In genomic region chr6:97669191-97669651, GRCh38 we compare ENCODE assay signal across 1 cellular context.
TF ChIP-seq lines count a peak whose summit lies in the region.

No MANE protein-coding gene starts in this region.

TF ChIP-seq in GM12878, 131 proteins besides CTCF, POLR2A, EP300 and RAD21 (continued from another document and continues in another):
- no peak for TF ChIP-seq MTA3 (IDR thresholded peaks at IDR 0.05; ENCODE audit: borderline replicate concordance, low read length)
- TF ChIP-seq, protein P1, sequence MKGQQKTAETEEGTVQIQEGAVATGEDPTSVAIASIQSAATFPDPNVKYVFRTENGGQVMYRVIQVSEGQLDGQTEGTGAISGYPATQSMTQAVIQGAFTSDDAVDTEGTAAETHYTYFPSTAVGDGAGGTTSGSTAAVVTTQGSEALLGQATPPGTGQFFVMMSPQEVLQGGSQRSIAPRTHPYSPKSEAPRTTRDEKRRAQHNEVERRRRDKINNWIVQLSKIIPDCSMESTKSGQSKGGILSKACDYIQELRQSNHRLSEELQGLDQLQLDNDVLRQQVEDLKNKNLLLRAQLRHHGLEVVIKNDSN (IDR thresholded peaks at IDR 0.05; ENCODE audit: borderline replicate concordance, extremely low read length, insufficient read depth, low read depth, low read length), result no peak
- peak; percentile 67 for TF ChIP-seq SKIL (IDR thresholded peaks at IDR 0.05; ENCODE audit: low read depth, poor library complexity, severe bottlenecking)
- no peak for TF ChIP-seq SREBF2 (IDR thresholded peaks at IDR 0.05; ENCODE audit: low read length)
- no peak for TF ChIP-seq MYB (IDR thresholded peaks at IDR 0.05; ENCODE audit: borderline replicate concordance, low read depth, low read length)
- peak; percentile 87 for TF ChIP-seq TBL1XR1 (IDR thresholded peaks at IDR 0.05; ENCODE audit: low read depth, low read length)
- 0 out of 2 replicates have a peak, but pooled peaks have one; percentile 47 for TF ChIP-seq TCF7 (IDR thresholded peaks at IDR 0.05; ENCODE audit: borderline replicate concordance)
- no peak for TF ChIP-seq SIN3A (IDR thresholded peaks at IDR 0.05; ENCODE audit: low read depth, low read length)
- peak; percentile 99 for TF ChIP-seq CBX5 (IDR thresholded peaks at IDR 0.05; ENCODE audit: low read depth)
- no peak for TF ChIP-seq STAT1 (conservative IDR thresholded peaks at IDR 0.05)
- no peak for TF ChIP-seq TAF1 (IDR thresholded peaks at IDR 0.05; ENCODE audit: borderline replicate concordance, low read depth, low read length)
- no peak for TF ChIP-seq HDAC6 (IDR thresholded peaks at IDR 0.05; ENCODE audit: unreplicated experiment)
- no peak for TF ChIP-seq SMARCA5 (IDR thresholded peaks at IDR 0.05)
- TF ChIP-seq, protein P2, sequence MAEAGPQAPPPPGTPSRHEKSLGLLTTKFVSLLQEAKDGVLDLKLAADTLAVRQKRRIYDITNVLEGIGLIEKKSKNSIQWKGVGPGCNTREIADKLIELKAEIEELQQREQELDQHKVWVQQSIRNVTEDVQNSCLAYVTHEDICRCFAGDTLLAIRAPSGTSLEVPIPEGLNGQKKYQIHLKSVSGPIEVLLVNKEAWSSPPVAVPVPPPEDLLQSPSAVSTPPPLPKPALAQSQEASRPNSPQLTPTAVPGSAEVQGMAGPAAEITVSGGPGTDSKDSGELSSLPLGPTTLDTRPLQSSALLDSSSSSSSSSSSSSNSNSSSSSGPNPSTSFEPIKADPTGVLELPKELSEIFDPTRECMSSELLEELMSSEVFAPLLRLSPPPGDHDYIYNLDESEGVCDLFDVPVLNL (IDR thresholded peaks at IDR 0.05; ENCODE audit: low read depth, low read length), result no peak
- no peak for TF ChIP-seq SUPT20H (IDR thresholded peaks at IDR 0.05; ENCODE audit: borderline replicate concordance, control insufficient read depth, low read depth, low read length)
- TF ChIP-seq LARP7 (IDR thresholded peaks at IDR 0.05), result no peak
- 0 out of 2 replicates have a peak, but pooled peaks have one; percentile 71 for TF ChIP-seq TARDBP (IDR thresholded peaks at IDR 0.05; ENCODE audit: borderline replicate concordance)
- no peak for TF ChIP-seq IRF3 (IDR thresholded peaks at IDR 0.05)
- no peak for TF ChIP-seq NKRF (conservative IDR thresholded peaks at IDR 0.05)
- TF ChIP-seq MLLT1 (IDR thresholded peaks at IDR 0.05), result peak; percentile 66; the same call in 1 of the 2 replicates
- TF ChIP-seq, protein P3, sequence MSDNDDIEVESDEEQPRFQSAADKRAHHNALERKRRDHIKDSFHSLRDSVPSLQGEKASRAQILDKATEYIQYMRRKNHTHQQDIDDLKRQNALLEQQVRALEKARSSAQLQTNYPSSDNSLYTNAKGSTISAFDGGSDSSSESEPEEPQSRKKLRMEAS (IDR thresholded peaks at IDR 0.05; ENCODE audit: low read depth, low read length), result no peak
- TF ChIP-seq, protein P4, sequence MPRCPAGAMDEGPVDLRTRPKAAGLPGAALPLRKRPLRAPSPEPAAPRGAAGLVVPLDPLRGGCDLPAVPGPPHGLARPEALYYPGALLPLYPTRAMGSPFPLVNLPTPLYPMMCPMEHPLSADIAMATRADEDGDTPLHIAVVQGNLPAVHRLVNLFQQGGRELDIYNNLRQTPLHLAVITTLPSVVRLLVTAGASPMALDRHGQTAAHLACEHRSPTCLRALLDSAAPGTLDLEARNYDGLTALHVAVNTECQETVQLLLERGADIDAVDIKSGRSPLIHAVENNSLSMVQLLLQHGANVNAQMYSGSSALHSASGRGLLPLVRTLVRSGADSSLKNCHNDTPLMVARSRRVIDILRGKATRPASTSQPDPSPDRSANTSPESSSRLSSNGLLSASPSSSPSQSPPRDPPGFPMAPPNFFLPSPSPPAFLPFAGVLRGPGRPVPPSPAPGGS (IDR thresholded peaks at IDR 0.05; ENCODE audit: borderline replicate concordance, insufficient read depth, low read depth, low read length, poor library complexity, severe bottlenecking), result peak; percentile 89
- no peak for TF ChIP-seq SMAD1 (IDR thresholded peaks at IDR 0.05; ENCODE audit: low read depth, partially characterized antibody)
- TF ChIP-seq, protein P5, sequence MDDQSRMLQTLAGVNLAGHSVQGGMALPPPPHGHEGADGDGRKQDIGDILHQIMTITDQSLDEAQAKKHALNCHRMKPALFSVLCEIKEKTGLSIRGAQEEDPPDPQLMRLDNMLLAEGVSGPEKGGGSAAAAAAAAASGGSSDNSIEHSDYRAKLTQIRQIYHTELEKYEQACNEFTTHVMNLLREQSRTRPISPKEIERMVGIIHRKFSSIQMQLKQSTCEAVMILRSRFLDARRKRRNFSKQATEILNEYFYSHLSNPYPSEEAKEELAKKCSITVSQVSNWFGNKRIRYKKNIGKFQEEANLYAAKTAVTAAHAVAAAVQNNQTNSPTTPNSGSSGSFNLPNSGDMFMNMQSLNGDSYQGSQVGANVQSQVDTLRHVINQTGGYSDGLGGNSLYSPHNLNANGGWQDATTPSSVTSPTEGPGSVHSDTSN (IDR thresholded peaks at IDR 0.05; ENCODE audit: insufficient replicate concordance, low read depth, low read length), result peak; percentile 77
- peak in 1 of 2 experiments; percentile 86; a peak in 2 of 4 replicates for TF ChIP-seq ETV6 (conservative IDR thresholded peaks at IDR 0.05 in 1 of 2, IDR thresholded peaks at IDR 0.05 in 1 of 2; ENCODE audit: borderline replicate concordance in 1 of 2, low read depth in 1 of 2)
- no peak for TF ChIP-seq ASH2L (IDR thresholded peaks at IDR 0.05; ENCODE audit: borderline replicate concordance, low read depth)
- no peak for TF ChIP-seq NFXL1 (IDR thresholded peaks at IDR 0.05; ENCODE audit: borderline replicate concordance)
- peak; percentile 59 for TF ChIP-seq GATAD2B (conservative IDR thresholded peaks at IDR 0.05; ENCODE audit: low read depth)
- peak; percentile 84 for TF ChIP-seq NR2F1 (conservative IDR thresholded peaks at IDR 0.05)
- no peak for TF ChIP-seq FOXK2 (IDR thresholded peaks at IDR 0.05)
- TF ChIP-seq, protein P6, sequence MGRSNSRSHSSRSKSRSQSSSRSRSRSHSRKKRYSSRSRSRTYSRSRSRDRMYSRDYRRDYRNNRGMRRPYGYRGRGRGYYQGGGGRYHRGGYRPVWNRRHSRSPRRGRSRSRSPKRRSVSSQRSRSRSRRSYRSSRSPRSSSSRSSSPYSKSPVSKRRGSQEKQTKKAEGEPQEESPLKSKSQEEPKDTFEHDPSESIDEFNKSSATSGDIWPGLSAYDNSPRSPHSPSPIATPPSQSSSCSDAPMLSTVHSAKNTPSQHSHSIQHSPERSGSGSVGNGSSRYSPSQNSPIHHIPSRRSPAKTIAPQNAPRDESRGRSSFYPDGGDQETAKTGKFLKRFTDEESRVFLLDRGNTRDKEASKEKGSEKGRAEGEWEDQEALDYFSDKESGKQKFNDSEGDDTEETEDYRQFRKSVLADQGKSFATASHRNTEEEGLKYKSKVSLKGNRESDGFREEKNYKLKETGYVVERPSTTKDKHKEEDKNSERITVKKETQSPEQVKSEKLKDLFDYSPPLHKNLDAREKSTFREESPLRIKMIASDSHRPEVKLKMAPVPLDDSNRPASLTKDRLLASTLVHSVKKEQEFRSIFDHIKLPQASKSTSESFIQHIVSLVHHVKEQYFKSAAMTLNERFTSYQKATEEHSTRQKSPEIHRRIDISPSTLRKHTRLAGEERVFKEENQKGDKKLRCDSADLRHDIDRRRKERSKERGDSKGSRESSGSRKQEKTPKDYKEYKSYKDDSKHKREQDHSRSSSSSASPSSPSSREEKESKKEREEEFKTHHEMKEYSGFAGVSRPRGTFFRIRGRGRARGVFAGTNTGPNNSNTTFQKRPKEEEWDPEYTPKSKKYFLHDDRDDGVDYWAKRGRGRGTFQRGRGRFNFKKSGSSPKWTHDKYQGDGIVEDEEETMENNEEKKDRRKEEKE (IDR thresholded peaks at IDR 0.05), result no peak
- peak; percentile 87 for TF ChIP-seq CREM (IDR thresholded peaks at IDR 0.05; ENCODE audit: low read depth)
- TF ChIP-seq, protein P7, sequence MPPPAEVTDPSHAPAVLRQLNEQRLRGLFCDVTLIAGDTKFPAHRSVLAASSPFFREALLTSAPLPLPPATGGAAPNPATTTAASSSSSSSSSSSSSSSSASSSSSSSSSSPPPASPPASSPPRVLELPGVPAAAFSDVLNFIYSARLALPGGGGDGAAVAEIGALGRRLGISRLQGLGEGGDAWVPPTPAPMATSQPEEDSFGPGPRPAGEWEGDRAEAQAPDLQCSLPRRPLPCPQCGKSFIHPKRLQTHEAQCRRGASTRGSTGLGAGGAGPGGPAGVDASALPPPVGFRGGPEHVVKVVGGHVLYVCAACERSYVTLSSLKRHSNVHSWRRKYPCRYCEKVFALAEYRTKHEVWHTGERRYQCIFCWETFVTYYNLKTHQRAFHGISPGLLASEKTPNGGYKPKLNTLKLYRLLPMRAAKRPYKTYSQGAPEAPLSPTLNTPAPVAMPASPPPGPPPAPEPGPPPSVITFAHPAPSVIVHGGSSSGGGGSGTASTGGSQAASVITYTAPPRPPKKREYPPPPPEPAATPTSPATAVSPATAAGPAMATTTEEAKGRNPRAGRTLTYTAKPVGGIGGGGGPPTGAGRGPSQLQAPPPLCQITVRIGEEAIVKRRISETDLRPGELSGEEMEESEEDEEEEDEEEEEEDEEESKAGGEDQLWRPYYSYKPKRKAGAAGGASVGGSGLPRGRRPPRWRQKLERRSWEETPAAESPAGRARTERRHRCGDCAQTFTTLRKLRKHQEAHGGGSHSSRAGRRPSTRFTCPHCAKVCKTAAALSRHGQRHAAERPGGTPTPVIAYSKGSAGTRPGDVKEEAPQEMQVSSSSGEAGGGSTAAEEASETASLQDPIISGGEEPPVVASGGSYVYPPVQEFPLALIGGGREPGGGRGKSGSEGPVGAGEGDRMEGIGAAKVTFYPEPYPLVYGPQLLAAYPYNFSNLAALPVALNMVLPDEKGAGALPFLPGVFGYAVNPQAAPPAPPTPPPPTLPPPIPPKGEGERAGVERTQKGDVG (CRISPR knock-in tag; IDR thresholded peaks at IDR 0.05), result no peak
- TF ChIP-seq ESRRA (IDR thresholded peaks at IDR 0.05; ENCODE audit: low read length), result no peak
- no peak for TF ChIP-seq ZNF384 (IDR thresholded peaks at IDR 0.05; ENCODE audit: borderline replicate concordance, low read depth, low read length)
- peak; percentile 87 for TF ChIP-seq NBN (IDR thresholded peaks at IDR 0.05)
- TF ChIP-seq TCF3 (IDR thresholded peaks at IDR 0.05; ENCODE audit: borderline replicate concordance, insufficient read depth, low read depth, low read length), result peak; percentile 93
- TF ChIP-seq YBX1 (IDR thresholded peaks at IDR 0.05), result no peak
- peak; percentile 61 for TF ChIP-seq ATF7 (IDR thresholded peaks at IDR 0.05; ENCODE audit: low read depth)
- TF ChIP-seq MEF2A (IDR thresholded peaks at IDR 0.05; ENCODE audit: insufficient read depth, low read depth, low read length), result peak; percentile 84
- no peak for TF ChIP-seq EGR1 (IDR thresholded peaks at IDR 0.05; ENCODE audit: borderline replicate concordance in 1 of 2, low read depth in 2 of 2, low read length in 2 of 2)
- TF ChIP-seq KAT2A (conservative IDR thresholded peaks at IDR 0.05; ENCODE audit: control insufficient read depth, low read depth, low read length), result no peak
- TF ChIP-seq CHD1 (IDR thresholded peaks at IDR 0.05; ENCODE audit: low read depth, low read length), result no peak
- peak in 1 of 2 experiments; percentile 57; a peak in 1 of 4 replicates for TF ChIP-seq SRF (IDR thresholded peaks at IDR 0.05; ENCODE audit: low read depth in 2 of 2, low read length in 2 of 2)
- no peak for TF ChIP-seq FOS (IDR thresholded peaks at IDR 0.05; ENCODE audit: borderline replicate concordance, extremely low read depth, insufficient read length)
- peak; percentile 84; the same call in 1 of the 2 replicates for TF ChIP-seq ZBED1 (IDR thresholded peaks at IDR 0.05; ENCODE audit: borderline replicate concordance)
- TF ChIP-seq GABPA (IDR thresholded peaks at IDR 0.05; ENCODE audit: low read depth), result 0 out of 2 replicates have a peak, but pooled peaks have one; percentile 53
